In genomic region chr3:100562224-100562857, GRCh38 we compare ENCODE assay signal across 27 cellular contexts. TPM values are rescaled to one million over a fixed set of nuclear protein-coding genes. Genes with fewer than 3 reads are reported as not detected.
DNase-seq lines count a peak whose midpoint lies in the region; ATAC-seq and TF ChIP-seq lines count a peak whose summit lies in the region.
"Had no signal": no experiment of that assay in that cellular context is flagged by ENCODE, and none has a peak within 500 bp of the region (broad histone marks: within the 10 kb centered on the region; RNA-seq: fewer than 3 reads in every experiment).

No MANE protein-coding gene starts in this region.

- H3K27me3 ChIP-seq in BJ (ENCODE audit: control insufficient read depth, insufficient read depth, low read length) (no peaks in the 10 kb centered on the region), neural progenitor cell (no peaks in the 10 kb centered on the region)
- H3K27me3 ChIP-seq: cardiac muscle cell, SJSA1 had no signal

- H3K4me3 ChIP-seq in BJ (ENCODE audit: low read depth, low read length) (no peak overlapping the region), neural progenitor cell (no peak overlapping the region)
- H3K4me3 ChIP-seq: cardiac muscle cell, coronary artery, K562, SJSA1 had no signal

- no peaks in the 10 kb centered on the region for H3K9me3 ChIP-seq in neural progenitor cell (ENCODE audit: low read depth)
- H3K9me3 ChIP-seq: SJSA1 had no signal

- no peaks in the 10 kb centered on the region for H3K27me3 Mint-ChIP-seq in neural progenitor cell (ENCODE audit: insufficient read depth, low read depth)
- H3K27me3 Mint-ChIP-seq: activated naive CD4-positive, alpha-beta T cell treated with anti-CD3 and anti-CD28 coated beads, Interleukin-2, amount 10 ng/mL, durations not matched to agents 7 days and 5 days; memory B cell had no signal

- H3K36me3 ChIP-seq in BJ (ENCODE audit: control insufficient read depth, insufficient read depth, low read length) (no peaks in the 10 kb centered on the region), neural progenitor cell (no peaks in the 10 kb centered on the region)
- H3K36me3 ChIP-seq: cardiac muscle cell, SJSA1 had no signal

- H3K4me3 Mint-ChIP-seq in neural progenitor cell = no peak overlapping the region
- H3K4me3 Mint-ChIP-seq: activated naive CD4-positive, alpha-beta T cell treated with anti-CD3 and anti-CD28 coated beads, Interleukin-2, amount 10 ng/mL, durations not matched to agents 7 days and 5 days; memory B cell; T-helper 17 cell had no signal

- ATAC-seq in esophagus mucosa = peak; percentile 82
- ATAC-seq: K562, left cardiac atrium, Panc1, T-helper 17 cell had no signal

- TF ChIP-seq CTCF in BJ (IDR thresholded peaks at IDR 0.05; ENCODE audit: insufficient read depth, low read depth, low read length) (no peak), RWPE1 (conservative IDR thresholded peaks at IDR 0.05; ENCODE audit: low read depth) (no peak), neural progenitor cell (IDR thresholded peaks at IDR 0.05) (no peak)

- peak overlapping the region; percentile 61 for H3K4me2 ChIP-seq in neural progenitor cell

- peaks cover 5% of the 10 kb centered on the region for H3K4me1 Mint-ChIP-seq in neural progenitor cell
- H3K4me1 Mint-ChIP-seq: activated naive CD4-positive, alpha-beta T cell treated with anti-CD3 and anti-CD28 coated beads, Interleukin-2, amount 10 ng/mL, durations not matched to agents 7 days and 5 days; memory B cell; T-helper 17 cell had no signal

- no peaks in the 10 kb centered on the region for H3K79me2 ChIP-seq in neural progenitor cell (ENCODE audit: low read depth)

- H3F3A ChIP-seq in neural progenitor cell (ENCODE audit: low read depth) = peaks cover 24% of the 10 kb centered on the region

- no peak overlapping the region for H2AFZ ChIP-seq in neural progenitor cell (replicated peaks)

- CTCF ChIA-PET in BJ (lab: Yijun Ruan, JAX) = interaction anchor here (0.6 kb wide), 1 partner anchor 28 kb away, joined by 4 read pairs; no protein-coding TSS in a partner anchor
- CTCF ChIA-PET in RWPE1 (lab: Yijun Ruan, JAX) = interaction anchor here (0.6 kb wide), 1 partner anchor 100 kb away, joined by 6 read pairs; no protein-coding TSS in a partner anchor

- H3K27ac ChIP-seq in RWPE1 (no peak overlapping the region), neural progenitor cell (peak overlapping the region; percentile 95)
- H3K27ac ChIP-seq: coronary artery, SJSA1 had no signal

- H3K36me3 Mint-ChIP-seq in neural progenitor cell = peaks cover 4% of the 10 kb centered on the region
- H3K36me3 Mint-ChIP-seq: activated naive CD4-positive, alpha-beta T cell treated with anti-CD3 and anti-CD28 coated beads, Interleukin-2, amount 10 ng/mL, durations not matched to agents 7 days and 5 days; memory B cell had no signal

- H3K27ac Mint-ChIP-seq in neural progenitor cell = no peak overlapping the region
- H3K27ac Mint-ChIP-seq: activated naive CD4-positive, alpha-beta T cell treated with anti-CD3 and anti-CD28 coated beads, Interleukin-2, amount 10 ng/mL, durations not matched to agents 7 days and 5 days; memory B cell; T-helper 17 cell had no signal

- DNase-seq in BJ (ENCODE audit: low read depth) = peak; percentile 21
- DNase-seq in RWPE1 (ENCODE audit: low spot score) = peak; percentile 18
- peak; percentile 58 for DNase-seq in neural progenitor cell (ENCODE audit: low spot score)
- DNase-seq in DMS79 (lab: John Stamatoyannopoulos, UW) = no peak
- no peak for DNase-seq in activated CD4-positive, alpha-beta T cell treated with anti-CD3 and anti-CD28 coated beads, Interleukin-2, amount 50 U/mL, for 4 hours
- DNase-seq in HuH-7.5 (ENCODE audit: low spot score) = no peak
- no peak for DNase-seq in NCI-H2171 (lab: John Stamatoyannopoulos, UW)
- DNase-seq: activated CD4-positive, alpha-beta T cell treated with anti-CD3 and anti-CD28 coated beads, Interleukin-2, amount 50 U/mL, for 1 hour; activated naive CD4-positive, alpha-beta T cell treated with anti-CD3 and anti-CD28 coated beads, Interleukin-2, amount 10 ng/mL, durations not matched to agents 7 days and 5 days; amygdala; left cardiac atrium; MM.1S; NCI-H1417; NCI-H510A; T-helper 17 cell had no signal

- H3K9me3 Mint-ChIP-seq in neural progenitor cell = no peaks in the 10 kb centered on the region
- H3K9me3 Mint-ChIP-seq: activated naive CD4-positive, alpha-beta T cell treated with anti-CD3 and anti-CD28 coated beads, Interleukin-2, amount 10 ng/mL, durations not matched to agents 7 days and 5 days; memory B cell had no signal

- no peaks in the 10 kb centered on the region for H4K20me1 ChIP-seq in neural progenitor cell (ENCODE audit: low read depth)

- no peak overlapping the region for H3K9ac ChIP-seq in neural progenitor cell

- H3K4me1 ChIP-seq in neural progenitor cell = peaks cover 36% of the 10 kb centered on the region

- POLR2A ChIA-PET in BJ (lab: Charles Lee) (interaction anchor here (0.7 to 1.3 kb wide), 3 partner anchors 11 to 70 kb away, joined by 3 to 4 read pairs (median 3); partner anchors contain the start of gene TMEM45A), RWPE1 (lab: Yijun Ruan, JAX; ENCODE audit: low non-redundant PET) (interaction anchor here (0.5 to 0.6 kb wide), 2 partner anchors 189 to 726 kb away, joined by 3 to 4 read pairs; no protein-coding TSS in a partner anchor)

RNA-seq across cellular contexts. Expression of gene ADGRG7, which starts 47.1 kb away (rescaled TPM):
- not detected in 2 replicates for polyA plus RNA-seq in BJ (2011; rRNA removed)
- polyA minus RNA-seq in BJ (2011; rRNA and poly(A)+ RNA removed) = not detected in 2 replicates
- total RNA-seq in esophagus mucosa = not detected
- total RNA-seq in neural progenitor cell (ENCODE audit: low replicate concordance) = not detected in 2 replicates
- total RNA-seq: fibroblast of lung, glomerular endothelial cell, K562, left cardiac atrium, myocyte, pulmonary artery endothelial cell, SJSA1, subcutaneous adipose tissue, T-helper 17 cell had no signal
- polyA plus RNA-seq: fibroblast of lung had no signal

Comparison
In these comparisons a context has a peak if more than half of its experiments do, and no peak if none do; other contexts are left out.
1. DNase-seq: peak in BJ (single experiment), RWPE1 (single experiment) and neural progenitor cell (single experiment); none in DMS79 (single experiment), activated CD4-positive, alpha-beta T cell treated with anti-CD3 and anti-CD28 coated beads, Interleukin-2, amount 50 U/mL, for 4 hours (0 of 2), HuH-7.5 (single experiment) and NCI-H2171 (single experiment).